ENCODE assay signal across 8 cellular contexts in genomic region chr1:53956308-53957168, GRCh38. TPM values are rescaled to one million over a fixed set of nuclear protein-coding genes. Genes with fewer than 3 reads are reported as not detected.
DNase-seq lines count a peak whose midpoint lies in the region; TF ChIP-seq lines count a peak whose summit lies in the region.

No MANE protein-coding gene starts in this region.

- peak overlapping the region; percentile 18 for H3K27ac ChIP-seq in endodermal cell (ENCODE audit: low read depth, low read length)
- peak overlapping the region in 12 of 21 experiments; percentile 9 to 74 (median 58) for H3K27ac ChIP-seq in skin epidermis

- peaks cover 17% of the 10 kb centered on the region for H3K4me1 Mint-ChIP-seq in endodermal cell

- peaks cover 3% of the 10 kb centered on the region for H3K4me1 ChIP-seq in endodermal cell (ENCODE audit: control insufficient read depth, insufficient read depth, low read length)

- no peaks in the 10 kb centered on the region for H3K27me3 ChIP-seq in endodermal cell (ENCODE audit: control insufficient read depth, insufficient read depth, low read length, poor library complexity, severe bottlenecking)

- 66 to 78% methylated on average over 3 of the region's 3 CpGs for WGBS in endodermal cell (ENCODE audit: insufficient coverage in 1 of 2, insufficient read length in 1 of 2), 2 experiments

- peak overlapping the region; percentile 9 for H3K4me3 ChIP-seq in endodermal cell (ENCODE audit: low read length)
- H3K4me3 ChIP-seq in skin epidermis = no peak overlapping the region

- TF ChIP-seq CTCF in endodermal cell (conservative IDR thresholded peaks at IDR 0.05) = no peak

- peak overlapping the region; percentile 90 for H3K27ac Mint-ChIP-seq in endodermal cell

- no peaks in the 10 kb centered on the region for H3K9me3 Mint-ChIP-seq in endodermal cell

- no peaks in the 10 kb centered on the region for H3K9me3 ChIP-seq in endodermal cell (ENCODE audit: control insufficient read depth, low read length)

- peak overlapping the region; percentile 52 for H3K9ac ChIP-seq in endodermal cell (ENCODE audit: extremely low read depth, low read length, poor library complexity, severe bottlenecking)

- peak; percentile 58 for DNase-seq in NCI-H2107 treated with DMSO at 0.1 percent for 48 hours (lab: John Stamatoyannopoulos, UW; ENCODE audit: unreplicated experiment)
- DNase-seq in NCI-H2107 (lab: John Stamatoyannopoulos, UW) = no peak
- DNase-seq in NCI-H2171 (lab: John Stamatoyannopoulos, UW) = peak; percentile 88
- no peak for DNase-seq in endodermal cell
- no peak for DNase-seq in stimulated activated CD4-positive, alpha-beta T cell treated with anti-CD3 and anti-CD28 coated beads, Interleukin-12 subunit alpha, Interleukin-12 subunit beta, amount 100 ng/mL, for 4 hours
- no peak for DNase-seq in T1000 (lab: John Stamatoyannopoulos, UW)
- DNase-seq in Ammon's horn (ENCODE audit: low spot score) = no peak

- peak overlapping the region; percentile 14 for H3K4me3 Mint-ChIP-seq in endodermal cell

- peaks cover 63% of the 10 kb centered on the region for H3K36me3 ChIP-seq in endodermal cell (ENCODE audit: control insufficient read depth, insufficient read depth, low read length)

- no peaks in the 10 kb centered on the region for H3K27me3 Mint-ChIP-seq in endodermal cell (ENCODE audit: insufficient read depth)

- H3K36me3 Mint-ChIP-seq in endodermal cell (ENCODE audit: low read depth) = peaks cover 38% of the 10 kb centered on the region

RNA-seq across cellular contexts. Expression of gene LRRC42, which starts 10.4 kb away (rescaled TPM):
- 10 to 100 TPM; 46.0 to 55.1 TPM for total RNA-seq in endodermal cell
- polyA plus RNA-seq in endodermal cell (2013, experiment 1 of 2) = 62.3 TPM
- 59.9 TPM for polyA plus RNA-seq in endodermal cell (2013, experiment 2 of 2)

RNA-seq across cellular contexts. Expression of gene IFT25, which starts 11.0 kb away (rescaled TPM):
- 10 to 100 TPM; 34.8 to 56.7 TPM for total RNA-seq in endodermal cell
- polyA plus RNA-seq in endodermal cell (2013, experiment 1 of 2) = 52.3 TPM
- polyA plus RNA-seq in endodermal cell (2013, experiment 2 of 2) = 50.7 TPM

Comparison
In these comparisons a context has a peak if more than half of its experiments do, and no peak if none do; other contexts are left out.
1. DNase-seq: peak in NCI-H2107 treated with DMSO at 0.1 percent for 48 hours (single experiment) and NCI-H2171 (single experiment); none in NCI-H2107 (single experiment), endodermal cell (single experiment), stimulated activated CD4-positive, alpha-beta T cell treated with anti-CD3 and anti-CD28 coated beads, Interleukin-12 subunit alpha, Interleukin-12 subunit beta, amount 100 ng/mL, for 4 hours (single experiment), T1000 (single experiment) and Ammon's horn (single experiment).